8 cellular contexts compared by ENCODE assay signal in the genomic region with DNA sequence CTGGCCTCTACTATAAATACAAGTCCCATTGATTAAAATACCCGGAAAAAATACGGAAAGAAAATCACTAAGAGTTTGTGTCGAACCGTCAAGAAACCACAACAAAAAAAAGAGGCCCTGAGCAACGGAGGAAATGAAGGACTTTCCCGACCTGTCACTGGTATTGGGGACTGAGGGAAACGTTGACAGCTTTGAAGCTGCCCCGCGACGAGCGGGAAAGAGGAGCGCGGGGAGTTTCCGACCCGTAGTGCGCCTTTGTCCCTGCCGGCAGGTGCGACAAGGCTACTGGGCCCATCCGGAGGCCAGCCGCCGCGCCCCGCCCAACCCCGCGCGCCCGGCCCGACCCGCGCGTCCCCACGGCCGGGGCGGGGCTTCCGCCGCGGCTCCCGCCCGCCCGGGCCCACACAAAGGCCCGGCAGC. TPM values are rescaled to one million over a fixed set of nuclear protein-coding genes. Genes with fewer than 3 reads are reported as not detected.
DNase-seq lines count a peak whose midpoint lies in the region; ATAC-seq lines count a peak whose summit lies in the region.

No MANE protein-coding gene starts in this region.

- H3K27me3 ChIP-seq in CD4-positive, CD25-positive, alpha-beta regulatory T cell (ENCODE audit: control insufficient read depth, insufficient read depth, low read length), result no peaks in the 10 kb centered on the region
- H3K27me3 ChIP-seq in endocrine pancreas (ENCODE audit: control insufficient read depth, insufficient read depth, low read length), result no peaks in the 10 kb centered on the region

- peak overlapping the region; percentile 91 for H3K27ac ChIP-seq in CD4-positive, CD25-positive, alpha-beta regulatory T cell (ENCODE audit: insufficient read depth, low read length, poor library complexity, severe bottlenecking)
- H3K27ac ChIP-seq in mesodermal cell (ENCODE audit: low read depth, low read length, severe bottlenecking), result peak overlapping the region; percentile 97

- H3K36me3 ChIP-seq in CD4-positive, CD25-positive, alpha-beta regulatory T cell (ENCODE audit: control insufficient read depth, insufficient read depth, low read length), result peaks cover 32% of the 10 kb centered on the region
- H3K36me3 ChIP-seq in endocrine pancreas (ENCODE audit: control insufficient read depth, insufficient read depth, low read length) (peaks cover 8% of the 10 kb centered on the region), mesodermal cell (ENCODE audit: control insufficient read depth, insufficient read depth, low read length) (peaks cover 53% of the 10 kb centered on the region)

- WGBS in mesodermal cell (ENCODE audit: insufficient coverage in 2 of 2), 2 experiments, result 0% methylated on average over 14 to 21 of the region's 41 CpGs

- H3K36me3 Mint-ChIP-seq in CD4-positive, CD25-positive, alpha-beta regulatory T cell, result peaks cover 24% of the 10 kb centered on the region
- H3K36me3 Mint-ChIP-seq in activated CD8-positive, alpha-beta memory T cell treated with anti-CD3 and anti-CD28 coated beads, Interleukin-2, amount 10 ng/mL, durations not matched to agents 7 days and 5 days, result peaks cover 50% of the 10 kb centered on the region

- H3K4me1 Mint-ChIP-seq in CD4-positive, CD25-positive, alpha-beta regulatory T cell, result peaks cover 23 to 73% (median 42%) of the 10 kb centered on the region in 4 donors
- H3K4me1 Mint-ChIP-seq in activated CD8-positive, alpha-beta memory T cell treated with anti-CD3 and anti-CD28 coated beads, Interleukin-2, amount 10 ng/mL, durations not matched to agents 7 days and 5 days, result peaks cover 77% of the 10 kb centered on the region

- H3K4me3 Mint-ChIP-seq in CD4-positive, CD25-positive, alpha-beta regulatory T cell, result peak overlapping the region; percentile 92 to 97 (median 93)
- H3K4me3 Mint-ChIP-seq in activated CD8-positive, alpha-beta memory T cell treated with anti-CD3 and anti-CD28 coated beads, Interleukin-2, amount 10 ng/mL, durations not matched to agents 7 days and 5 days, result peak overlapping the region; percentile 93

- peak overlapping the region; percentile 88 to 98 (median 94) for H3K27ac Mint-ChIP-seq in CD4-positive, CD25-positive, alpha-beta regulatory T cell
- H3K27ac Mint-ChIP-seq in activated CD8-positive, alpha-beta memory T cell treated with anti-CD3 and anti-CD28 coated beads, Interleukin-2, amount 10 ng/mL, durations not matched to agents 7 days and 5 days, result peak overlapping the region; percentile 88

- ATAC-seq in CD4-positive, CD25-positive, alpha-beta regulatory T cell (ENCODE audit: low read depth in 2 of 2), result peak; percentile 67 to 70
- peak; percentile 76 for ATAC-seq in GM19452 (IDR thresholded peaks at IDR 0.05; ENCODE audit: unreplicated experiment)
- peak; percentile 84 for ATAC-seq in HG03521 (IDR thresholded peaks at IDR 0.05; ENCODE audit: unreplicated experiment)
- ATAC-seq in activated CD8-positive, alpha-beta memory T cell treated with anti-CD3 and anti-CD28 coated beads, Interleukin-2, amount 10 ng/mL, durations not matched to agents 7 days and 5 days, result peak; percentile 82

- CTCF ChIA-PET in activated CD8-positive, alpha-beta memory T cell treated with anti-CD3 and anti-CD28 coated beads, Interleukin-2, amount 10 ng/mL, durations not matched to agents 7 days and 5 days (lab: Charles Lee), result interaction anchor here (0.8 kb wide), 1 partner anchor 158 kb away, joined by 3 read pairs; no protein-coding TSS in a partner anchor

- no peaks in the 10 kb centered on the region for H3K9me3 ChIP-seq in CD4-positive, CD25-positive, alpha-beta regulatory T cell (ENCODE audit: control insufficient read depth in 2 of 2, low read length in 2 of 2)
- H3K9me3 ChIP-seq in endocrine pancreas (ENCODE audit: control insufficient read depth, low read length) (no peaks in the 10 kb centered on the region), mesodermal cell (ENCODE audit: control insufficient read depth, low read length) (no peaks in the 10 kb centered on the region)

- no peaks in the 10 kb centered on the region for H3K9me3 Mint-ChIP-seq in CD4-positive, CD25-positive, alpha-beta regulatory T cell
- no peaks in the 10 kb centered on the region for H3K9me3 Mint-ChIP-seq in activated CD8-positive, alpha-beta memory T cell treated with anti-CD3 and anti-CD28 coated beads, Interleukin-2, amount 10 ng/mL, durations not matched to agents 7 days and 5 days (ENCODE audit: low read depth)

- peak; percentile 66 to 81 (median 79) for DNase-seq in CD4-positive, CD25-positive, alpha-beta regulatory T cell
- DNase-seq in NCI-H82 treated with DMSO at 0.1 percent for 48 hours (lab: John Stamatoyannopoulos, UW; ENCODE audit: unreplicated experiment), result peak; percentile 50
- peak; percentile 86 for DNase-seq in activated CD8-positive, alpha-beta memory T cell treated with anti-CD3 and anti-CD28 coated beads, Interleukin-2, amount 10 ng/mL, durations not matched to agents 7 days and 5 days
- peak; percentile 81 to 82 for DNase-seq in stimulated activated CD8-positive, alpha-beta memory T cell treated with anti-CD3 and anti-CD28 coated beads, Interleukin-15, amount 100 ng/mL, for 48 hours (ENCODE audit: low read depth in 2 of 2)

- peak overlapping the region; percentile 65 for H3K9ac ChIP-seq in endocrine pancreas (ENCODE audit: control insufficient read depth, insufficient read depth, low read length)

- H3K4me3 ChIP-seq in CD4-positive, CD25-positive, alpha-beta regulatory T cell (ENCODE audit: low read depth, low read length), result peak overlapping the region; percentile 90
- peak overlapping the region; percentile 97 for H3K4me3 ChIP-seq in endocrine pancreas (ENCODE audit: control insufficient read depth, insufficient read depth, low read length)
- H3K4me3 ChIP-seq in mesodermal cell (ENCODE audit: extremely low read depth, insufficient read depth, low read length, poor library complexity, severe bottlenecking), result peak overlapping the region; percentile 90

- H3K27me3 Mint-ChIP-seq in CD4-positive, CD25-positive, alpha-beta regulatory T cell, result no peaks in the 10 kb centered on the region
- H3K27me3 Mint-ChIP-seq in activated CD8-positive, alpha-beta memory T cell treated with anti-CD3 and anti-CD28 coated beads, Interleukin-2, amount 10 ng/mL, durations not matched to agents 7 days and 5 days, result no peaks in the 10 kb centered on the region

- peaks cover 28% of the 10 kb centered on the region for H3K4me1 ChIP-seq in CD4-positive, CD25-positive, alpha-beta regulatory T cell (ENCODE audit: control insufficient read depth, insufficient read depth, low read length, poor library complexity, severe bottlenecking)
- H3K4me1 ChIP-seq in endocrine pancreas (ENCODE audit: control insufficient read depth, insufficient read depth, low read length) (peaks cover 33% of the 10 kb centered on the region), mesodermal cell (ENCODE audit: control insufficient read depth, insufficient read depth, low read length, poor library complexity, severe bottlenecking) (peaks cover 5% of the 10 kb centered on the region)

RNA-seq across cellular contexts. Expression of gene PBRM1, which starts 0.4 kb away (rescaled TPM):
- total RNA-seq in CD4-positive, CD25-positive, alpha-beta regulatory T cell, result 58.7 TPM
- 10 to 100 TPM; 59.4 to 73.4 (median 67.9) TPM for polyA plus RNA-seq in CD4-positive, CD25-positive, alpha-beta regulatory T cell
- total RNA-seq in activated CD8-positive, alpha-beta memory T cell treated with anti-CD3 and anti-CD28 coated beads, Interleukin-2, amount 10 ng/mL, durations not matched to agents 7 days and 5 days, result 10 to 100 TPM; 69.7 to 73.3 TPM
- 43.9 TPM for polyA plus RNA-seq in mesodermal cell (2013, experiment 1 of 2)
- polyA plus RNA-seq in mesodermal cell (2013, experiment 2 of 2), result 46.1 TPM

RNA-seq across cellular contexts. Expression of gene GNL3, which starts 0.5 kb away (rescaled TPM):
- total RNA-seq in CD4-positive, CD25-positive, alpha-beta regulatory T cell, result 75.7 TPM
- polyA plus RNA-seq in CD4-positive, CD25-positive, alpha-beta regulatory T cell, result 10 to 100 TPM; 42.4 to 61.5 (median 51.8) TPM
- total RNA-seq in activated CD8-positive, alpha-beta memory T cell treated with anti-CD3 and anti-CD28 coated beads, Interleukin-2, amount 10 ng/mL, durations not matched to agents 7 days and 5 days, result 100 to 1,000 TPM in 1 of 2 experiments, 10 to 100 TPM in 1; 86.8 to 116 TPM
- polyA plus RNA-seq in mesodermal cell (2013, experiment 1 of 2), result 115 TPM
- 103 TPM for polyA plus RNA-seq in mesodermal cell (2013, experiment 2 of 2)

RNA-seq across cellular contexts. Expression of gene GLT8D1, which starts 20.3 kb away (rescaled TPM):
- total RNA-seq in CD4-positive, CD25-positive, alpha-beta regulatory T cell, result 26.6 TPM
- polyA plus RNA-seq in CD4-positive, CD25-positive, alpha-beta regulatory T cell, result 10 to 100 TPM; 61.9 to 73.4 (median 68.1) TPM
- total RNA-seq in activated CD8-positive, alpha-beta memory T cell treated with anti-CD3 and anti-CD28 coated beads, Interleukin-2, amount 10 ng/mL, durations not matched to agents 7 days and 5 days, result 10 to 100 TPM; 37.0 to 46.3 TPM
- 100 TPM for polyA plus RNA-seq in mesodermal cell (2013, experiment 1 of 2)
- 97.5 TPM for polyA plus RNA-seq in mesodermal cell (2013, experiment 2 of 2)

RNA-seq across cellular contexts. Expression of gene SPCS1, which starts 20.6 kb away (rescaled TPM):
- total RNA-seq in CD4-positive, CD25-positive, alpha-beta regulatory T cell, result 57.6 TPM
- 100 to 1,000 TPM; 304 to 318 (median 312) TPM for polyA plus RNA-seq in CD4-positive, CD25-positive, alpha-beta regulatory T cell
- 100 to 1,000 TPM in 1 of 2 experiments, 10 to 100 TPM in 1; 87.3 to 106 TPM for total RNA-seq in activated CD8-positive, alpha-beta memory T cell treated with anti-CD3 and anti-CD28 coated beads, Interleukin-2, amount 10 ng/mL, durations not matched to agents 7 days and 5 days
- polyA plus RNA-seq in mesodermal cell (2013, experiment 1 of 2), result 161 TPM
- 165 TPM for polyA plus RNA-seq in mesodermal cell (2013, experiment 2 of 2)

Comparison
In these comparisons a context has a peak if more than half of its experiments do, and no peak if none do; other contexts are left out.
1. Peak in every context shown above with its lines: DNase-seq, ATAC-seq, H3K4me3 ChIP-seq and H3K27ac ChIP-seq.